Comparison of ENCODE assay signal across 2 cellular contexts in the genomic region with DNA sequence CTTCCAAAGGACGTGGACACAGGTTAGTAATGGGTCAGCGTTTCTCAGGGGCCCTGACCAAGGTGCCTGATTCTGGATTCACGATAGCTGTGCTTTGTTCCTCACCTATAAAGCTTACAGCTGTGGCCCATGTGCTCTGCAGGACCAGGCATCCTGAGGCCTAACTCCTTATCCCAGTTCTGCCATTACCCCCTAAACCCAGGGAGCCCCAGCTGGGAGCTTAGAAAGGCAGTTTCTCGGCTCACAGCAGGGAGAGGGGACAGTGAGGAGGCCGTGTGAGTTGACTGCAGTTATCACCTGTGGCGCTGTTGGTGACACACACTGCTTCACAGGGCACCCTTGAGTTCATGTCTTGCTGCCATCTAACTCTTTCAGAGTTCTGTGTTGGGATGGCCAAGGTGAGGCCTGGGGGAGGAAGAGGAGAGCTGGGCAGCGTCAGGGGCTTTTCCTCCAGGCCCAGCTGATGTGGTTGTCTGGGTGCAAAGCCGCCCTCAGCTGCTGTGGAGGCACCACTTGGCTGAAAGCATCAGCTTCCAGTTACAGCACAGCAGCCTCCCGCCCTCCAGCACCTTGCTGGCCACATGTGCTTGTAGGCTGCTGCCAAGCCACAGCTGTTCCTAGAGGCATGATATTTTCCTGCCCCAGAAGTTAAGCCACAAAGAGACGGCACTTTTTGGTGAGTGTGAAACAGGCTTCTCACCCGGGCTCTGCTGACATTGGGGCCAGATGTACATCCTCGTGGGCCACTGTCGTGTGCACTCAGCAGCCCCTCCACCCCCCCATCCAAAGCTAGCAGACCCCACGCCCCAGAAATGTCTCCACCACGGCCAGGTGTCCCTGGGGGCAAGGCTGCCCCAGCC.
TF ChIP-seq lines count a peak whose summit lies in the region.

No MANE protein-coding gene starts in this region.

TF ChIP-seq in HEK293, 187 proteins besides CTCF, POLR2A, EP300 and RAD21:
- TF ChIP-seq ZNF791 (tag by site-specific recombination; IDR thresholded peaks at IDR 0.05), result no peak
- no peak for TF ChIP-seq ZNF701 (tag by site-specific recombination; IDR thresholded peaks at IDR 0.05)
- TF ChIP-seq ZIC2 (tag by site-specific recombination; IDR thresholded peaks at IDR 0.05), result peak; percentile 64

TF ChIP-seq in H1, 55 proteins besides CTCF, POLR2A, EP300 and RAD21:
- TF ChIP-seq FOSL1 (IDR thresholded peaks at IDR 0.05; ENCODE audit: insufficient read depth, low read depth, low read length) (no peak), PHF8 (conservative IDR thresholded peaks at IDR 0.05; ENCODE audit: low read depth, low read length) (0 out of 2 replicates have a peak, but pooled peaks have one; percentile 11), CEBPB (IDR thresholded peaks at IDR 0.05; ENCODE audit: low read depth, low read length) (no peak)
